9 cellular contexts compared by ENCODE assay signal in genomic region chr1:36182734-36183133, GRCh38. TPM values are rescaled to one million over a fixed set of nuclear protein-coding genes. Genes with fewer than 3 reads are reported as not detected.
A peak's percentile ranks its signal among the peaks of the same experiment; 100 is the strongest.
DNase-seq lines count a peak whose midpoint lies in the region; ATAC-seq, FAIRE-seq and TF ChIP-seq lines count a peak whose summit lies in the region.
"Had no signal": no experiment of that assay in that cellular context is flagged by ENCODE, and none has a peak within 500 bp of the region (broad histone marks: within the 10 kb centered on the region; RNA-seq: fewer than 3 reads in every experiment).

No MANE protein-coding gene starts in this region.

- no peak for TF ChIP-seq POLR2A in uterus (IDR thresholded peaks at IDR 0.05)
- no peak for TF ChIP-seq POLR2A in HepG2 (IDR thresholded peaks at IDR 0.05; ENCODE audit: insufficient read depth in 1 of 2, low read depth in 2 of 2, low read length in 2 of 2)

- BruUV-seq in OCI-LY7 (replicated peaks; lab: Mats Ljungman, UMichigan) (no TSS peak), HepG2 (replicated peaks; lab: Mats Ljungman, UMichigan) (no TSS peak)

- ATAC-seq in left ventricle myocardium superior (no peak), RWPE2 (ENCODE audit: low read depth) (no peak; the same call in 2 of the 3 replicates), left lung (no peak), HG03135 (IDR thresholded peaks at IDR 0.05; ENCODE audit: unreplicated experiment) (no peak), HepG2 (no peak)

- H2AFZ ChIP-seq in OCI-LY7 (ENCODE audit: low read length) (no peak overlapping the region), HepG2 (ENCODE audit: low read length) (no peak overlapping the region)

- H3K36me3 ChIP-seq in cardiac muscle cell (peaks cover 28% of the 10 kb centered on the region), RWPE2 (ENCODE audit: low read depth) (peaks cover 41% of the 10 kb centered on the region), left lung (peaks cover 0 to 48% of the 10 kb centered on the region in 2 donors), uterus (no peaks in the 10 kb centered on the region), OCI-LY7 (ENCODE audit: insufficient read depth, low read length) (peaks cover 41% of the 10 kb centered on the region), HepG2 (replicated peaks in 1 of 2; ENCODE audit: control insufficient read depth in 1 of 2, insufficient read depth in 2 of 2, low read length in 2 of 2) (peaks cover 6 to 19% of the 10 kb centered on the region in 2 experiments; a peak in 3 of 5 replicates)

- H3K4me3 ChIP-seq in cardiac muscle cell = no peak overlapping the region
- H3K4me3 ChIP-seq in RWPE2 (ENCODE audit: severe bottlenecking) = no peak overlapping the region
- H3K4me3 ChIP-seq in left lung = no peak overlapping the region
- H3K4me3 ChIP-seq in uterus = no peak overlapping the region
- H3K4me3 ChIP-seq in OCI-LY7 (ENCODE audit: low read depth, low read length, poor library complexity, severe bottlenecking) = no peak overlapping the region
- H3K4me3 ChIP-seq in HepG2 (replicated peaks in 1 of 3; ENCODE audit: insufficient read depth in 1 of 3, low read depth in 2 of 3, low read length in 3 of 3) = no peak overlapping the region

- H3K27me3 ChIP-seq in cardiac muscle cell (no peaks in the 10 kb centered on the region), RWPE2 (ENCODE audit: insufficient read depth, poor library complexity, severe bottlenecking) (no peaks in the 10 kb centered on the region), left lung (no peaks in the 10 kb centered on the region), uterus (no peaks in the 10 kb centered on the region), HepG2 (ENCODE audit: control insufficient read depth in 1 of 2, insufficient read depth in 2 of 2, low read length in 2 of 2) (no peaks in the 10 kb centered on the region)

- H3K9me3 ChIP-seq in cardiac muscle cell (ENCODE audit: low read depth) (no peaks in the 10 kb centered on the region), RWPE2 (ENCODE audit: severe bottlenecking) (no peaks in the 10 kb centered on the region), left lung (no peaks in the 10 kb centered on the region), uterus (no peaks in the 10 kb centered on the region), OCI-LY7 (ENCODE audit: low read length) (no peaks in the 10 kb centered on the region), HepG2 (ENCODE audit: low read length) (no peaks in the 10 kb centered on the region)

- DNase-seq in cardiac muscle cell (ENCODE audit: low read depth in 1 of 2, low spot score in 1 of 2) (no peak), left ventricle myocardium superior (no peak), RWPE2 (ENCODE audit: low spot score) (no peak), left lung (no peak), uterus (no peak), OCI-LY7 (ENCODE audit: low spot score) (no peak), HepG2 (ENCODE audit: low spot score) (no peak)
- DNase-seq: NCI-H2227 treated with DMSO at 0.1 percent for 48 hours had no signal

- intact Hi-C loops in left ventricle myocardium superior (cut with micrococcal nuclease) = no loop called here
- intact Hi-C loops in left lung (cut with DNase I) = no loop called here
- intact Hi-C loops in uterus (cut with DNase I; ENCODE audit: low total_unique reads) = loop anchor here (10.0 kb wide), 1 partner anchor 88 kb away; no protein-coding TSS in a partner anchor
- intact Hi-C loops in OCI-LY7 (cut with micrococcal nuclease; ENCODE audit: unreplicated experiment) = no loop called here
- intact Hi-C loops in HepG2 (cut with micrococcal nuclease; ENCODE audit: unreplicated experiment) = no loop called here

- H3K4me2 ChIP-seq in OCI-LY7 (ENCODE audit: low read length) (no peak overlapping the region), HepG2 (ENCODE audit: low read depth, low read length) (no peak overlapping the region)

- TF ChIP-seq EP300 in HepG2 (IDR thresholded peaks at IDR 0.05; ENCODE audit: low read depth in 2 of 2, low read length in 2 of 2) = no peak
- TF ChIP-seq EP300 in HepG2 (CRISPR knock-in tag; IDR thresholded peaks at IDR 0.05; ENCODE audit: borderline replicate concordance) = no peak

- WGBS in HepG2 (ENCODE audit: low lambda C conversion rate) = 75% methylated on average over 2 of the region's 2 CpGs

- no peak overlapping the region for H3K9ac ChIP-seq in HepG2 (ENCODE audit: insufficient read depth, low read depth, low read length)

- H4K20me1 ChIP-seq in OCI-LY7 (ENCODE audit: insufficient read depth, low read length) (no peaks in the 10 kb centered on the region), HepG2 (ENCODE audit: insufficient read depth, low read length) (no peaks in the 10 kb centered on the region)

- H3K4me1 ChIP-seq in cardiac muscle cell (ENCODE audit: low read depth) = peaks cover 21% of the 10 kb centered on the region
- H3K4me1 ChIP-seq in RWPE2 (ENCODE audit: insufficient read depth, poor library complexity, severe bottlenecking) = peaks cover 1% of the 10 kb centered on the region
- peaks cover 5 to 10% of the 10 kb centered on the region in 2 donors for H3K4me1 ChIP-seq in left lung
- peaks cover 0 to 3% of the 10 kb centered on the region in 2 donors for H3K4me1 ChIP-seq in uterus
- peaks cover under 1% of the 10 kb centered on the region for H3K4me1 ChIP-seq in OCI-LY7 (ENCODE audit: insufficient read depth, low read length, poor library complexity, severe bottlenecking)
- H3K4me1 ChIP-seq in HepG2 (ENCODE audit: insufficient read depth, low read length) = peaks cover 6% of the 10 kb centered on the region; the same call in 1 of the 2 replicates

- TF ChIP-seq CTCF in cardiac muscle cell (IDR thresholded peaks at IDR 0.05; ENCODE audit: low read depth, low read length) (no peak), RWPE2 (IDR thresholded peaks at IDR 0.05; ENCODE audit: poor library complexity, severe bottlenecking) (no peak), left lung (IDR thresholded peaks at IDR 0.05) (no peak), uterus (IDR thresholded peaks at IDR 0.05) (no peak), OCI-LY7 (conservative IDR thresholded peaks at IDR 0.05; ENCODE audit: low read length) (no peak), HepG2 (CRISPR knock-in tag; IDR thresholded peaks at IDR 0.05) (no peak)

- CTCF ChIA-PET in OCI-LY7 (lab: Charles Lee; ENCODE audit: unreplicated experiment) (interaction anchor here (0.8 kb wide), 1 partner anchor 48 kb away, joined by 3 read pairs; no protein-coding TSS in a partner anchor), HepG2 (lab: Yijun Ruan, JAX; ENCODE audit: low intra/inter-chr PET ratio, low total read pairs) (no interaction called here)

- H3K79me2 ChIP-seq in OCI-LY7 (ENCODE audit: insufficient read depth, low read depth, low read length) (no peaks in the 10 kb centered on the region), HepG2 (ENCODE audit: insufficient read depth, low read length) (no peaks in the 10 kb centered on the region)

- TF ChIP-seq RAD21 in HepG2 (CRISPR knock-in tag; IDR thresholded peaks at IDR 0.05) = no peak

- no peak for FAIRE-seq in HepG2 (lab: Jason Lieb, UNC)

- peak overlapping the region; percentile 71 for H3K27ac ChIP-seq in cardiac muscle cell
- H3K27ac ChIP-seq in RWPE2 (ENCODE audit: poor library complexity, severe bottlenecking) = peak overlapping the region; percentile 26
- peak overlapping the region; percentile 19 to 20 for H3K27ac ChIP-seq in left lung
- peak overlapping the region; percentile 44 to 67 for H3K27ac ChIP-seq in uterus
- H3K27ac ChIP-seq in OCI-LY7 (ENCODE audit: low read depth, low read length, poor library complexity, severe bottlenecking) = no peak overlapping the region
- no peak overlapping the region for H3K27ac ChIP-seq in HepG2 (ENCODE audit: extremely low read length, insufficient read depth, low read length)

- H3K9me2 ChIP-seq in OCI-LY7 (ENCODE audit: insufficient read depth, low read length) = no peaks in the 10 kb centered on the region

- POLR2A ChIA-PET in OCI-LY7 (lab: Charles Lee) (interaction anchor here (0.7 to 1.8 kb wide), 3 partner anchors 12 to 534 kb away, joined by 3 to 6 read pairs (median 5); no protein-coding TSS in a partner anchor), HepG2 (lab: Yijun Ruan, JAX) (no interaction called here)

- in situ Hi-C loops in HepG2 (cut with HindIII; ENCODE audit: extremely low pct_ligation_motif_present, low pct_unique_long_range_greater_than_20kb) = no loop called here

RNA-seq across cellular contexts. Expression of gene MAP7D1, which starts 26.8 kb away (rescaled TPM):
- total RNA-seq in cardiac muscle cell = 224 and 239 TPM in 2 replicates
- 132 and 141 TPM in 2 replicates for polyA plus RNA-seq in cardiac muscle cell
- total RNA-seq in left ventricle myocardium superior = 385 TPM
- 100 to 1,000 TPM; 123 to 147 TPM for total RNA-seq in left lung
- 100 to 1,000 TPM in 1 of 4 donors, 10 to 100 TPM in 3; 53.5 to 115 (median 77.3) TPM for total RNA-seq in uterus
- total RNA-seq in OCI-LY7 (2014; rRNA removed; shearing (Covaris generic)) = 55.1 and 61.2 TPM in 2 replicates
- 94.7 and 101 TPM in 2 replicates for total RNA-seq in OCI-LY7 (2022)
- total RNA-seq in HepG2 (2016; rRNA removed; fragmentation: Illumina TruSeq; extraction: Trizol) = 5.5 and 7.2 TPM in 2 replicates
- 2.9 and 3.9 TPM in 2 replicates for total RNA-seq in HepG2 (2016; cell fraction: cytosol; rRNA removed; fragmentation: Illumina TruSeq; extraction: Trizol; ENCODE audit: low read depth)
- 6.3 and 7.8 TPM in 2 replicates for total RNA-seq in HepG2 (2016; cell fraction: insoluble cytoplasmic fraction; rRNA removed; fragmentation: Illumina TruSeq; extraction: Trizol)
- total RNA-seq in HepG2 (2016; cell fraction: membrane; rRNA removed; fragmentation: Illumina TruSeq; extraction: Trizol) = 4.2 TPM in 2 replicates
- total RNA-seq in HepG2 (2016; cell fraction: nucleus; rRNA removed; fragmentation: Illumina TruSeq; extraction: Trizol) = 6.1 and 7.9 TPM in 2 replicates
- 5.6 and 6.8 TPM in 2 replicates for polyA plus RNA-seq in HepG2 (2011; rRNA removed)
- polyA plus RNA-seq in HepG2 (2011; cell fraction: cytosol; rRNA removed) = 4.7 and 5.2 TPM in 2 replicates
- polyA plus RNA-seq in HepG2 (2011; cell fraction: nucleus; rRNA removed) = 14.7 and 14.9 TPM in 2 replicates
- polyA plus RNA-seq in HepG2 (2012) = 7.7 and 14.1 TPM in 2 replicates
- polyA plus RNA-seq in HepG2 (2016; cell fraction: cytosol; fragmentation: Illumina TruSeq; extraction: Trizol; ENCODE audit: low read depth) = 1.7 and 2.4 TPM in 2 replicates
- 14.2 and 15.7 TPM in 2 replicates for polyA plus RNA-seq in HepG2 (2016; cell fraction: insoluble cytoplasmic fraction; fragmentation: Illumina TruSeq; extraction: Trizol; ENCODE audit: low read depth)
- polyA plus RNA-seq in HepG2 (2016; cell fraction: membrane; fragmentation: Illumina TruSeq; extraction: Trizol; ENCODE audit: low read depth) = 4.5 and 4.6 TPM in 2 replicates
- 19.3 and 21.5 TPM in 2 replicates for polyA plus RNA-seq in HepG2 (2016; cell fraction: nucleus; fragmentation: Illumina TruSeq; extraction: Trizol; ENCODE audit: insufficient read depth, low read depth)
- polyA minus RNA-seq in HepG2 (2011; rRNA and poly(A)+ RNA removed; ENCODE audit: low replicate concordance) = 8.3 and 16.3 TPM in 2 replicates
- 6.0 and 8.5 TPM in 2 replicates for polyA minus RNA-seq in HepG2 (2011; cell fraction: cytosol; rRNA and poly(A)+ RNA removed)
- 4.0 and 7.2 TPM in 2 replicates for polyA minus RNA-seq in HepG2 (2011; cell fraction: nucleus; rRNA and poly(A)+ RNA removed)

RNA-seq across cellular contexts. Expression of gene TRAPPC3, which starts 33.4 kb away (rescaled TPM):
- total RNA-seq in cardiac muscle cell (83.5 and 99.6 TPM in 2 replicates), left ventricle myocardium superior (57.8 TPM), left lung (10 to 100 TPM; 66.0 to 71.4 TPM), uterus (10 to 100 TPM; 10.6 to 70.6 (median 38.1) TPM), OCI-LY7 (2022) (55.4 and 60.4 TPM in 2 replicates), HepG2 (2016; rRNA removed; fragmentation: Illumina TruSeq; extraction: Trizol) (62.4 and 66.7 TPM in 2 replicates)
- polyA plus RNA-seq in cardiac muscle cell (119 and 125 TPM in 2 replicates), HepG2 (2011; rRNA removed) (48.0 and 53.7 TPM in 2 replicates)
- total RNA-seq in OCI-LY7 (2014; rRNA removed; shearing (Covaris generic)) = 50.3 and 71.0 TPM in 2 replicates
- 33.8 and 35.1 TPM in 2 replicates for total RNA-seq in HepG2 (2016; cell fraction: cytosol; rRNA removed; fragmentation: Illumina TruSeq; extraction: Trizol; ENCODE audit: low read depth)
- total RNA-seq in HepG2 (2016; cell fraction: insoluble cytoplasmic fraction; rRNA removed; fragmentation: Illumina TruSeq; extraction: Trizol) = 67.4 and 70.9 TPM in 2 replicates
- 51.3 and 59.4 TPM in 2 replicates for total RNA-seq in HepG2 (2016; cell fraction: membrane; rRNA removed; fragmentation: Illumina TruSeq; extraction: Trizol)
- total RNA-seq in HepG2 (2016; cell fraction: nucleus; rRNA removed; fragmentation: Illumina TruSeq; extraction: Trizol) = 32.1 and 40.4 TPM in 2 replicates
- 54.6 and 63.8 TPM in 2 replicates for polyA plus RNA-seq in HepG2 (2011; cell fraction: cytosol; rRNA removed)
- polyA plus RNA-seq in HepG2 (2011; cell fraction: nucleus; rRNA removed) = 23.5 and 23.9 TPM in 2 replicates
- polyA plus RNA-seq in HepG2 (2012) = 39.6 and 48.9 TPM in 2 replicates
- polyA plus RNA-seq in HepG2 (2016; cell fraction: cytosol; fragmentation: Illumina TruSeq; extraction: Trizol; ENCODE audit: low read depth) = 32.8 and 40.4 TPM in 2 replicates
- 70.8 and 86.6 TPM in 2 replicates for polyA plus RNA-seq in HepG2 (2016; cell fraction: insoluble cytoplasmic fraction; fragmentation: Illumina TruSeq; extraction: Trizol; ENCODE audit: low read depth)
- polyA plus RNA-seq in HepG2 (2016; cell fraction: membrane; fragmentation: Illumina TruSeq; extraction: Trizol; ENCODE audit: low read depth) = 45.9 and 53.3 TPM in 2 replicates
- 58.4 and 69.5 TPM in 2 replicates for polyA plus RNA-seq in HepG2 (2016; cell fraction: nucleus; fragmentation: Illumina TruSeq; extraction: Trizol; ENCODE audit: insufficient read depth, low read depth)
- polyA minus RNA-seq in HepG2 (2011; rRNA and poly(A)+ RNA removed; ENCODE audit: low replicate concordance) = 12.2 and 41.8 TPM in 2 replicates
- polyA minus RNA-seq in HepG2 (2011; cell fraction: cytosol; rRNA and poly(A)+ RNA removed) = 16.1 and 26.3 TPM in 2 replicates
- 10.3 and 14.2 TPM in 2 replicates for polyA minus RNA-seq in HepG2 (2011; cell fraction: nucleus; rRNA and poly(A)+ RNA removed)

RNA-seq across cellular contexts. Expression of gene THRAP3, which starts 41.5 kb away (rescaled TPM):
- total RNA-seq in cardiac muscle cell = 60.2 and 92.9 TPM in 2 replicates
- 48.6 and 63.6 TPM in 2 replicates for polyA plus RNA-seq in cardiac muscle cell
- total RNA-seq in left ventricle myocardium superior = 67.9 TPM
- total RNA-seq in left lung = 10 to 100 TPM; 86.2 to 93.0 TPM
- total RNA-seq in uterus = 10 to 100 TPM; 21.3 to 99.1 (median 67.5) TPM
- 76.1 and 98.7 TPM in 2 replicates for total RNA-seq in OCI-LY7 (2014; rRNA removed; shearing (Covaris generic))
- total RNA-seq in OCI-LY7 (2022) = 131 and 132 TPM in 2 replicates
- 92.6 and 127 TPM in 2 replicates for total RNA-seq in HepG2 (2016; rRNA removed; fragmentation: Illumina TruSeq; extraction: Trizol)
- 4.4 and 4.8 TPM in 2 replicates for total RNA-seq in HepG2 (2016; cell fraction: cytosol; rRNA removed; fragmentation: Illumina TruSeq; extraction: Trizol; ENCODE audit: low read depth)
- 91.8 and 120 TPM in 2 replicates for total RNA-seq in HepG2 (2016; cell fraction: insoluble cytoplasmic fraction; rRNA removed; fragmentation: Illumina TruSeq; extraction: Trizol)
- total RNA-seq in HepG2 (2016; cell fraction: membrane; rRNA removed; fragmentation: Illumina TruSeq; extraction: Trizol) = 17.0 and 19.1 TPM in 2 replicates
- total RNA-seq in HepG2 (2016; cell fraction: nucleus; rRNA removed; fragmentation: Illumina TruSeq; extraction: Trizol) = 65.3 and 66.9 TPM in 2 replicates
- 45.0 and 48.3 TPM in 2 replicates for polyA plus RNA-seq in HepG2 (2011; rRNA removed)
- 24.6 and 36.8 TPM in 2 replicates for polyA plus RNA-seq in HepG2 (2011; cell fraction: cytosol; rRNA removed)
- 24.7 and 31.6 TPM in 2 replicates for polyA plus RNA-seq in HepG2 (2011; cell fraction: nucleus; rRNA removed)
- 42.6 and 51.5 TPM in 2 replicates for polyA plus RNA-seq in HepG2 (2012)
- 2.2 and 2.7 TPM in 2 replicates for polyA plus RNA-seq in HepG2 (2016; cell fraction: cytosol; fragmentation: Illumina TruSeq; extraction: Trizol; ENCODE audit: low read depth)
- 84.9 and 85.0 TPM in 2 replicates for polyA plus RNA-seq in HepG2 (2016; cell fraction: insoluble cytoplasmic fraction; fragmentation: Illumina TruSeq; extraction: Trizol; ENCODE audit: low read depth)
- 6.4 and 7.9 TPM in 2 replicates for polyA plus RNA-seq in HepG2 (2016; cell fraction: membrane; fragmentation: Illumina TruSeq; extraction: Trizol; ENCODE audit: low read depth)
- 72.6 and 82.4 TPM in 2 replicates for polyA plus RNA-seq in HepG2 (2016; cell fraction: nucleus; fragmentation: Illumina TruSeq; extraction: Trizol; ENCODE audit: insufficient read depth, low read depth)
- 52.7 and 91.8 TPM in 2 replicates for polyA minus RNA-seq in HepG2 (2011; rRNA and poly(A)+ RNA removed; ENCODE audit: low replicate concordance)
- polyA minus RNA-seq in HepG2 (2011; cell fraction: cytosol; rRNA and poly(A)+ RNA removed) = 53.5 and 56.4 TPM in 2 replicates
- 36.8 and 66.3 TPM in 2 replicates for polyA minus RNA-seq in HepG2 (2011; cell fraction: nucleus; rRNA and poly(A)+ RNA removed)

RNA-seq across cellular contexts. Expression of gene COL8A2, which starts 57.7 kb away (rescaled TPM):
- total RNA-seq in cardiac muscle cell = 0.11 and 0.57 TPM in 2 replicates
- 0.05 TPM in 1 of 2 replicates, not detected in the other for polyA plus RNA-seq in cardiac muscle cell
- 0.67 TPM for total RNA-seq in left ventricle myocardium superior
- total RNA-seq in left lung = 1 to 10 TPM; 7.0 to 8.4 TPM
- 10 to 100 TPM in 1 of 4 donors, 1 to 10 TPM in 3; 1.2 to 16.6 (median 5.8) TPM for total RNA-seq in uterus
- total RNA-seq in OCI-LY7 (2014; rRNA removed; shearing (Covaris generic)) = not detected in 2 replicates
- total RNA-seq in OCI-LY7 (2022) = not detected in 2 replicates
- 0.04 and 0.24 TPM in 2 replicates for total RNA-seq in HepG2 (2016; rRNA removed; fragmentation: Illumina TruSeq; extraction: Trizol)
- total RNA-seq in HepG2 (2016; cell fraction: cytosol; rRNA removed; fragmentation: Illumina TruSeq; extraction: Trizol; ENCODE audit: low read depth) = not detected in 2 replicates
- 0.04 and 0.09 TPM in 2 replicates for total RNA-seq in HepG2 (2016; cell fraction: insoluble cytoplasmic fraction; rRNA removed; fragmentation: Illumina TruSeq; extraction: Trizol)
- total RNA-seq in HepG2 (2016; cell fraction: membrane; rRNA removed; fragmentation: Illumina TruSeq; extraction: Trizol) = 0.06 TPM in 1 of 2 replicates, not detected in the other
- total RNA-seq in HepG2 (2016; cell fraction: nucleus; rRNA removed; fragmentation: Illumina TruSeq; extraction: Trizol) = 0.19 and 0.34 TPM in 2 replicates
- polyA plus RNA-seq in HepG2 (2011; rRNA removed) = 0.13 and 0.24 TPM in 2 replicates
- 0.21 and 0.22 TPM in 2 replicates for polyA plus RNA-seq in HepG2 (2011; cell fraction: cytosol; rRNA removed)
- 0.52 and 0.53 TPM in 2 replicates for polyA plus RNA-seq in HepG2 (2011; cell fraction: nucleus; rRNA removed)
- 0.13 and 0.17 TPM in 2 replicates for polyA plus RNA-seq in HepG2 (2012)
- polyA plus RNA-seq in HepG2 (2016; cell fraction: cytosol; fragmentation: Illumina TruSeq; extraction: Trizol; ENCODE audit: low read depth) = not detected in 2 replicates
- 0.10 TPM in 1 of 2 replicates, not detected in the other for polyA plus RNA-seq in HepG2 (2016; cell fraction: insoluble cytoplasmic fraction; fragmentation: Illumina TruSeq; extraction: Trizol; ENCODE audit: low read depth)
- polyA plus RNA-seq in HepG2 (2016; cell fraction: membrane; fragmentation: Illumina TruSeq; extraction: Trizol; ENCODE audit: low read depth) = 0.03 TPM in 1 of 2 replicates, not detected in the other
- 0.20 TPM in 1 of 2 replicates, not detected in the other for polyA plus RNA-seq in HepG2 (2016; cell fraction: nucleus; fragmentation: Illumina TruSeq; extraction: Trizol; ENCODE audit: insufficient read depth, low read depth)
- polyA minus RNA-seq in HepG2 (2011; rRNA and poly(A)+ RNA removed; ENCODE audit: low replicate concordance) = 0.07 and 0.52 TPM in 2 replicates
- 0.20 and 0.26 TPM in 2 replicates for polyA minus RNA-seq in HepG2 (2011; cell fraction: cytosol; rRNA and poly(A)+ RNA removed)
- polyA minus RNA-seq in HepG2 (2011; cell fraction: nucleus; rRNA and poly(A)+ RNA removed) = 0.50 and 0.52 TPM in 2 replicates

Comparison
In these comparisons a context has a peak if more than half of its experiments do, and no peak if none do; other contexts are left out.
1. H3K27ac ChIP-seq: peak in cardiac muscle cell (single experiment), RWPE2 (single experiment), left lung (2 of 2) and uterus (2 of 2); none in OCI-LY7 (single experiment) and HepG2 (single experiment).